22 cellular contexts compared by ENCODE assay signal in genomic region chr6:4420160-4420865, GRCh38.
"Had no signal": no experiment of that assay in that cellular context is flagged by ENCODE, and none has a peak within 500 bp of the region (broad histone marks: within the 10 kb centered on the region; RNA-seq: fewer than 3 reads in every experiment).

No MANE protein-coding gene starts in this region.

- DNase-seq: activated CD4-positive, alpha-beta T cell treated with anti-CD3 and anti-CD28 coated beads for 48 hours; activated CD4-positive, alpha-beta T cell treated with anti-CD3 and anti-CD28 coated beads, Interleukin-2, amount 50 U/mL, for 48 hours; activated CD8-positive, alpha-beta memory T cell treated with anti-CD3 and anti-CD28 coated beads for 24 hours; activated effector memory CD4-positive, alpha-beta T cell treated with Interleukin-2 at 50 U/mL for 16 hours; activated naive CD4-positive, alpha-beta T cell treated with Interleukin-2 at 50 U/mL for 16 hours; brain microvascular endothelial cell; dorsolateral prefrontal cortex; effector memory CD4-positive, alpha-beta T cell; erythroblast; foreskin fibroblast; head of caudate nucleus; hippocampal formation; left cardiac atrium; left ventricle myocardium superior; naive thymus-derived CD8-positive, alpha-beta T cell; posterior cingulate gyrus; right cardiac atrium; stimulated activated CD4-positive, alpha-beta T cell treated with anti-CD3 and anti-CD28 coated beads, Interleukin-4, amount 100 ng/mL, for 1 hour; T-helper 9 cell; uterus had no signal

- H3K36me3 ChIP-seq: brain microvascular endothelial cell, thoracic aorta, uterus had no signal

- H3K4me3 ChIP-seq: coronary artery, dorsolateral prefrontal cortex, thoracic aorta, uterus had no signal

- ATAC-seq: left cardiac atrium; left ventricle myocardium superior; naive thymus-derived CD8-positive, alpha-beta T cell; right cardiac atrium had no signal

- H3K27me3 ChIP-seq: brain microvascular endothelial cell, dorsolateral prefrontal cortex, uterus had no signal

- H3K4me1 ChIP-seq: uterus had no signal

- H3K9me3 ChIP-seq: thoracic aorta, uterus had no signal

- H3K27ac ChIP-seq: brain microvascular endothelial cell, coronary artery, dorsolateral prefrontal cortex, thoracic aorta, uterus had no signal
